Comparison of ENCODE assay signal across 9 cellular contexts in genomic region chr7:87506243-87507180, GRCh38. TPM values are rescaled to one million over a fixed set of nuclear protein-coding genes. Genes with fewer than 3 reads are reported as not detected.
DNase-seq lines count a peak whose midpoint lies in the region; ATAC-seq, FAIRE-seq and TF ChIP-seq lines count a peak whose summit lies in the region.
"Had no signal": no experiment of that assay in that cellular context is flagged by ENCODE, and none has a peak within 500 bp of the region (broad histone marks: within the 10 kb centered on the region; RNA-seq: fewer than 3 reads in every experiment).

No MANE protein-coding gene starts in this region.

- peak in 3 of 4 experiments; percentile 26 to 44 (median 31) for TF ChIP-seq CTCF in gastroesophageal sphincter (IDR thresholded peaks at IDR 0.05)

- H3K27ac ChIP-seq in gastroesophageal sphincter: no peak overlapping the region

- H3K9me3 ChIP-seq in gastroesophageal sphincter: no peaks in the 10 kb centered on the region

- H3K36me3 ChIP-seq in gastroesophageal sphincter: peaks cover 0 to 6% of the 10 kb centered on the region in 2 donors

- no peaks in the 10 kb centered on the region for H3K27me3 ChIP-seq in gastroesophageal sphincter

- H3K4me1 ChIP-seq in gastroesophageal sphincter: no peaks in the 10 kb centered on the region

- no peak for ATAC-seq in gastroesophageal sphincter
- ATAC-seq in GM19397 (IDR thresholded peaks at IDR 0.05; ENCODE audit: unreplicated experiment): no peak

- DNase-seq in GM18507 (ENCODE audit: extremely low spot score, insufficient read length, low read depth): no peak
- peak; percentile 15 for DNase-seq in RPMI8226
- no peak for DNase-seq in activated CD8-positive, alpha-beta memory T cell treated with anti-CD3 and anti-CD28 coated beads for 24 hours
- no peak for DNase-seq in NK-92 (lab: John Stamatoyannopoulos, UW; ENCODE audit: unreplicated experiment)
- DNase-seq in NCI-H1436 treated with DMSO at 0.1 percent for 48 hours (lab: John Stamatoyannopoulos, UW): no peak

- WGBS in gastroesophageal sphincter (ENCODE audit: low coverage in 1 of 2), 2 donors: 58 to 62% methylated on average over 1 to 3 of the region's 3 CpGs

- FAIRE-seq in A204.1 (lab: Jason Lieb, UNC): peak; percentile 55
- FAIRE-seq in GM18507 (lab: Jason Lieb, UNC): peak; percentile 61

- TF ChIP-seq EP300 in gastroesophageal sphincter (IDR thresholded peaks at IDR 0.05): no peak

- H3K4me3 ChIP-seq in gastroesophageal sphincter: no peak overlapping the region

- no peak for TF ChIP-seq POLR2A in gastroesophageal sphincter (IDR thresholded peaks at IDR 0.05)

RNA-seq across cellular contexts. Expression of gene ABCB4, which starts 31.0 kb away (rescaled TPM):
- total RNA-seq in gastroesophageal sphincter: 1 to 10 TPM in 2 of 4 donors, under 1 TPM in 2; 0.42 to 6.5 (median 1.1) TPM
- total RNA-seq: pulmonary artery endothelial cell had no signal
